Comparison of ENCODE assay signal across 28 cellular contexts in genomic region chrX:135433531-135434257, GRCh38.
"Had no signal": no experiment of that assay in that cellular context is flagged by ENCODE, and none has a peak within 500 bp of the region (broad histone marks: within the 10 kb centered on the region; RNA-seq: fewer than 3 reads in every experiment).

No MANE protein-coding gene starts in this region.

- H3K4me1 Mint-ChIP-seq: immature natural killer cell, memory B cell had no signal

- H2AFZ ChIP-seq: hepatocyte had no signal

- H3K36me3 Mint-ChIP-seq: immature natural killer cell had no signal

- H3K27ac ChIP-seq: colonic mucosa, epithelial cell of prostate, esophagus squamous epithelium, gastrocnemius medialis, heart left ventricle, hepatocyte, left ventricle myocardium inferior had no signal

- FAIRE-seq: endometrium, kidney had no signal

- H3K9me3 ChIP-seq: colonic mucosa, esophagus squamous epithelium, gastrocnemius medialis, left ventricle myocardium inferior had no signal

- DNase-seq: colonic mucosa; cortex of kidney; effector CD8-positive, alpha-beta T cell; effector memory CD8-positive, alpha-beta T cell; endodermal cell; erythroblast; esophagus squamous epithelium; foreskin fibroblast; foreskin melanocyte; gastrocnemius medialis; heart left ventricle; immature natural killer cell; islet precursor cell; kidney glomerular epithelial cell; left colon; left ventricle myocardium inferior; mammary epithelial cell; mesendoderm; midbrain had no signal

- ATAC-seq: effector memory CD8-positive, alpha-beta T cell; esophagus mucosa; gastrocnemius medialis; heart left ventricle; left colon; left lobe of liver had no signal

- H3K4me3 ChIP-seq: colonic mucosa, esophagus squamous epithelium, gastrocnemius medialis, heart left ventricle, hepatocyte, left ventricle myocardium inferior, lung had no signal

- H3K27me3 ChIP-seq: colonic mucosa, esophagus squamous epithelium, gastrocnemius medialis, hepatocyte had no signal

- H3K4me3 Mint-ChIP-seq: dendritic cell treated with granulocyte-macrophage colony-stimulating factor and Interleukin-4, amounts not matched to agents 40 ng/mL and 50 ng/mL, for 4 days; effector memory CD8-positive, alpha-beta T cell; endodermal cell; immature natural killer cell; memory B cell had no signal

- H3K4me2 ChIP-seq: hepatocyte had no signal

- H3K36me3 ChIP-seq: colonic mucosa, esophagus squamous epithelium, gastrocnemius medialis, heart left ventricle, left ventricle myocardium inferior had no signal

- H3K27ac Mint-ChIP-seq: dendritic cell treated with granulocyte-macrophage colony-stimulating factor and Interleukin-4, amounts not matched to agents 40 ng/mL and 50 ng/mL, for 4 days; effector memory CD8-positive, alpha-beta T cell; endodermal cell; immature natural killer cell; memory B cell had no signal

- H3K4me1 ChIP-seq: colonic mucosa, esophagus squamous epithelium, gastrocnemius medialis, heart left ventricle, left ventricle myocardium inferior had no signal
